22 cellular contexts compared by ENCODE assay signal in the genomic region with DNA sequence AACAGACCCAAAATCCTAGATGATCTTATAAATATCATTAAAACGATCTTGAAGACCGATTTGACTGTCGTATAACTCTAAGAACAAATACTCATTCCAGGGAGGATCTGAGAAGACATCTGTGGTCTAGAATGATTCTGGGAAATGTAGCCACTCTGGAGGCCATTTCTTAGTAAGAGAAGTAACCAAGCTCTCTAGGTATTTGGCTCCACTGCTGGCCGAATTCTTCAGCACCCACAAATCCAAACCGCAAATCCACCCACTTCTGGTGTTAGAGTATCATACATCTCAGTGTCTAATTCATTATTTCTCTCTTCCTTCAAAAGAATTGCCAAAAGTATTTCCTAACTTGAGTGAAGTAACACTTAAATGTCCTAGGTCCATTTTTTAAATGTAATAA. TPM values are rescaled to one million over a fixed set of nuclear protein-coding genes. Genes with fewer than 3 reads are reported as not detected.
A peak's percentile ranks its signal among the peaks of the same experiment; 100 is the strongest.
DNase-seq lines count a peak whose midpoint lies in the region; ATAC-seq and TF ChIP-seq lines count a peak whose summit lies in the region.
"Had no signal": no experiment of that assay in that cellular context is flagged by ENCODE, and none has a peak within 500 bp of the region (broad histone marks: within the 10 kb centered on the region; RNA-seq: fewer than 3 reads in every experiment).

No MANE protein-coding gene starts in this region.

- H3K79me2 ChIP-seq in osteoblast (ENCODE audit: insufficient read depth, low read length), result no peaks in the 10 kb centered on the region

- peaks cover 8% of the 10 kb centered on the region for H3K36me3 ChIP-seq in osteoblast (ENCODE audit: insufficient read depth, low read length)
- H3K36me3 ChIP-seq: gastrocnemius medialis had no signal

- no peaks in the 10 kb centered on the region for H3K9me3 Mint-ChIP-seq in activated naive CD8-positive, alpha-beta T cell treated with anti-CD3 and anti-CD28 coated beads, Interleukin-2, amount 50 U/mL, for 24 hours
- H3K9me3 Mint-ChIP-seq: activated T-cell treated with anti-CD3 and anti-CD28 coated beads, Interleukin-2, amount 50 U/mL, for 24 hours; neural crest cell had no signal

- in situ Hi-C loops in KBM-7 (cut with MboI; ENCODE audit: low pct_unique_long_range_greater_than_20kb, low sequenced_read_pairs), result no loop called here

- H3K27ac ChIP-seq in osteoblast (ENCODE audit: low read depth, low read length), result peak overlapping the region; percentile 56
- H3K27ac ChIP-seq: brain microvascular endothelial cell, coronary artery, gastrocnemius medialis, RWPE1, tibial nerve had no signal

- H3K4me1 ChIP-seq in osteoblast (ENCODE audit: insufficient read depth, low read length), result peaks cover 28% of the 10 kb centered on the region
- H3K4me1 ChIP-seq: tibial nerve had no signal

- H3K4me3 ChIP-seq in osteoblast (ENCODE audit: insufficient read depth, low read length), result no peak overlapping the region
- H3K4me3 ChIP-seq: coronary artery, gastrocnemius medialis, tibial nerve had no signal

- no peaks in the 10 kb centered on the region for H3K9me3 ChIP-seq in osteoblast (ENCODE audit: low read depth, low read length)
- H3K9me3 ChIP-seq: gastrocnemius medialis, tibial nerve had no signal

- ATAC-seq in HG02798 (IDR thresholded peaks at IDR 0.05; ENCODE audit: poor library complexity, unreplicated experiment), result no peak
- ATAC-seq in activated naive CD8-positive, alpha-beta T cell treated with anti-CD3 and anti-CD28 coated beads, Interleukin-2, amount 50 U/mL, for 24 hours, result no peak
- no peak for ATAC-seq in GM19324 (IDR thresholded peaks at IDR 0.05; ENCODE audit: low FRiP score, unreplicated experiment)

- H3K4me1 Mint-ChIP-seq in activated naive CD8-positive, alpha-beta T cell treated with anti-CD3 and anti-CD28 coated beads, Interleukin-2, amount 50 U/mL, for 24 hours, result no peaks in the 10 kb centered on the region
- H3K4me1 Mint-ChIP-seq: neural crest cell had no signal

- no peaks in the 10 kb centered on the region for H3K27me3 ChIP-seq in osteoblast (ENCODE audit: insufficient read depth, low read length)
- H3K27me3 ChIP-seq: brain microvascular endothelial cell, gastrocnemius medialis, tibial nerve had no signal

- H2AFZ ChIP-seq in osteoblast (ENCODE audit: low read length), result no peak overlapping the region

- no peaks in the 10 kb centered on the region for H3K27me3 Mint-ChIP-seq in activated naive CD8-positive, alpha-beta T cell treated with anti-CD3 and anti-CD28 coated beads, Interleukin-2, amount 50 U/mL, for 24 hours
- H3K27me3 Mint-ChIP-seq: activated T-cell treated with anti-CD3 and anti-CD28 coated beads, Interleukin-2, amount 50 U/mL, for 24 hours had no signal

- peak overlapping the region; percentile 31 for H3K4me2 ChIP-seq in osteoblast (ENCODE audit: insufficient read depth, low read length)

- peak; percentile 20 for DNase-seq in AG20443 (ENCODE audit: low spot score)
- DNase-seq in KBM-7, result peak; percentile 83
- DNase-seq in astrocyte of the hippocampus (ENCODE audit: low read depth, low spot score), result peak; percentile 66
- peak; percentile 43 for DNase-seq in osteoblast (ENCODE audit: insufficient read length, low spot score, missing footprints)
- no peak for DNase-seq in activated naive CD8-positive, alpha-beta T cell treated with anti-CD3 and anti-CD28 coated beads, Interleukin-2, amount 50 U/mL, for 24 hours
- DNase-seq in NCI-H446 treated with DMSO at 0.1 percent for 48 hours (lab: John Stamatoyannopoulos, UW), result no peak
- DNase-seq: activated naive CD4-positive, alpha-beta T cell treated with anti-CD3 and anti-CD28 coated beads, Interleukin-2, amount 50 U/mL, for 16 hours; activated T-cell treated with anti-CD3 and anti-CD28 coated beads, Interleukin-2, amount 50 U/mL, for 24 hours; brain microvascular endothelial cell; gastrocnemius medialis; midbrain; MM.1S; NCI-H187 treated with DMSO at 0.1 percent for 48 hours; NCI-H345; stimulated activated naive CD4-positive, alpha-beta T cell treated with Interleukin-2 at 50 U/mL for 16 hours; SW 1271 had no signal

- H3K27ac Mint-ChIP-seq in activated naive CD8-positive, alpha-beta T cell treated with anti-CD3 and anti-CD28 coated beads, Interleukin-2, amount 50 U/mL, for 24 hours, result no peak overlapping the region
- H3K27ac Mint-ChIP-seq: activated T-cell treated with anti-CD3 and anti-CD28 coated beads, Interleukin-2, amount 50 U/mL, for 24 hours had no signal

- no peak overlapping the region for H3K4me3 Mint-ChIP-seq in activated naive CD8-positive, alpha-beta T cell treated with anti-CD3 and anti-CD28 coated beads, Interleukin-2, amount 50 U/mL, for 24 hours
- H3K4me3 Mint-ChIP-seq: activated T-cell treated with anti-CD3 and anti-CD28 coated beads, Interleukin-2, amount 50 U/mL, for 24 hours; neural crest cell had no signal

- H3K36me3 Mint-ChIP-seq in activated naive CD8-positive, alpha-beta T cell treated with anti-CD3 and anti-CD28 coated beads, Interleukin-2, amount 50 U/mL, for 24 hours (ENCODE audit: low read depth), result peaks cover 7% of the 10 kb centered on the region

- no peaks in the 10 kb centered on the region for H4K20me1 ChIP-seq in osteoblast (ENCODE audit: insufficient read depth, low read length)

- TF ChIP-seq CTCF in osteoblast (IDR thresholded peaks at IDR 0.05; ENCODE audit: extremely low read depth, low read depth, low read length), result no peak

RNA-seq across cellular contexts. Expression of gene KLHL5, which starts 23.9 kb away (rescaled TPM):
- total RNA-seq in osteoblast, result 65.1 and 95.5 TPM in 2 replicates

RNA-seq across cellular contexts. Expression of gene TMEM156, which starts 53.7 kb away (rescaled TPM):
- under 0.01 TPM in 1 of 2 replicates, not detected in the other for total RNA-seq in osteoblast
- total RNA-seq: gastrocnemius medialis, neural crest cell had no signal

Comparison
In these comparisons a context has a peak if more than half of its experiments do, and no peak if none do; other contexts are left out.
1. DNase-seq: peak in AG20443 (single experiment), KBM-7 (single experiment), astrocyte of the hippocampus (single experiment) and osteoblast (single experiment); none in activated naive CD8-positive, alpha-beta T cell treated with anti-CD3 and anti-CD28 coated beads, Interleukin-2, amount 50 U/mL, for 24 hours (single experiment) and NCI-H446 treated with DMSO at 0.1 percent for 48 hours (single experiment).